1 cellular context compared by ENCODE assay signal in the genomic region with DNA sequence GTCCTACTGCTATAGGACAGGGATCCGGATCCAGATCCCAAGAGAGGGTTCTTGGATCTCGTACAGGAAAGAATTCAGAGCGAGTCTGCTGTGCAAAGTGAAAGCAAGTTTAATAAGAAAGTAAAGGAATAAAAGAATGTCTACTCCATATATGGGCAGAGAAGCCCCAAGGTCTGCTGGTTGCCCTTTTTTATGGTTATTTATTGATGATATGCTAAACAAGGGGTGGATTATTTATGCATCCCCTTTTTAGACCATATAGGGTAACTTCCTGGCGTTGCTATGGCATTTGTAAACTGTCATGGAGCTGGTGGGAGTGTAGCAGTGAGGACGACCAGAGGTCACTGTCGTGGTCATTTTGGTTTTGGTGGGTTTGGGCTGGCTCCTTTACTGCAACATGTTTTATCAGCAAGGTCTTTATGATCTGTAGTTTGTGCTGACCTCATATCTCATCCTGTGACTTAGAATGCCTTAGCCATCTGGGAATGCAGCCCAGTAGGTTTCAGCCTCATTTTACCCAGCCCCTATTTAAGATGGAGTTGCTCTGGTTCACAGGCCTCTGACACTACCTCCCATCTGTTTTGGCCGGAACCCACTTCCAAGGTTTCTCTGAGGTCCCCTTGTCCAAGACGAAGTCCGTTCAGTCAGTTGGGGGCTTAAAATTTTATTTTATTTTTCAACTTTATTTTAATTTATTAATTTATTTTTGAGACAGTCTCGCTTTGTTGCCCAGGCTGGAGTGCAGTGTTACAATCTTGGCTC.
TF ChIP-seq lines count a peak whose summit lies in the region.
"Not testable (repeated sequence)": the region's sequence is repeated elsewhere in the genome, so short reads cannot be mapped to it uniquely, and the experiment has no call there.

No MANE protein-coding gene starts in this region.

TF ChIP-seq in K562, 482 proteins besides CTCF, POLR2A, EP300 and RAD21 (continues in another document):
- TF ChIP-seq, protein P1, sequence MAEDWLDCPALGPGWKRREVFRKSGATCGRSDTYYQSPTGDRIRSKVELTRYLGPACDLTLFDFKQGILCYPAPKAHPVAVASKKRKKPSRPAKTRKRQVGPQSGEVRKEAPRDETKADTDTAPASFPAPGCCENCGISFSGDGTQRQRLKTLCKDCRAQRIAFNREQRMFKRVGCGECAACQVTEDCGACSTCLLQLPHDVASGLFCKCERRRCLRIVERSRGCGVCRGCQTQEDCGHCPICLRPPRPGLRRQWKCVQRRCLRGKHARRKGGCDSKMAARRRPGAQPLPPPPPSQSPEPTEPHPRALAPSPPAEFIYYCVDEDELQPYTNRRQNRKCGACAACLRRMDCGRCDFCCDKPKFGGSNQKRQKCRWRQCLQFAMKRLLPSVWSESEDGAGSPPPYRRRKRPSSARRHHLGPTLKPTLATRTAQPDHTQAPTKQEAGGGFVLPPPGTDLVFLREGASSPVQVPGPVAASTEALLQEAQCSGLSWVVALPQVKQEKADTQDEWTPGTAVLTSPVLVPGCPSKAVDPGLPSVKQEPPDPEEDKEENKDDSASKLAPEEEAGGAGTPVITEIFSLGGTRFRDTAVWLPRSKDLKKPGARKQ (CRISPR knock-in tag; IDR thresholded peaks at IDR 0.05), result peak; percentile 74; the same call in 1 of the 2 replicates
- TF ChIP-seq SMAD4 (CRISPR knock-in tag; conservative IDR thresholded peaks at IDR 0.05), result peak; percentile 98
- peak; percentile 79; the same call in 1 of the 2 replicates for TF ChIP-seq ZNF57 (CRISPR knock-in tag; IDR thresholded peaks at IDR 0.05)
- not testable (repeated sequence) for TF ChIP-seq JUND (IDR thresholded peaks at IDR 0.05; ENCODE audit: borderline replicate concordance, low read depth, low read length); MYC (IDR thresholded peaks at IDR 0.05; ENCODE audit: low read depth, low read length); PBX2 (CRISPR knock-in tag; IDR thresholded peaks at IDR 0.05; ENCODE audit: low read depth)
- peak; percentile 41; the same call in 2 of the 3 replicates for TF ChIP-seq JUND (tag; IDR thresholded peaks at IDR 0.05; ENCODE audit: borderline replicate concordance, low read depth, low read length)
- TF ChIP-seq RNF219 (CRISPR knock-in tag; IDR thresholded peaks at IDR 0.05), result peak; percentile 69; the same call in 1 of the 2 replicates
- TF ChIP-seq HINFP (tag; conservative IDR thresholded peaks at IDR 0.05; ENCODE audit: low read depth), result peak; percentile 89
- peak; percentile 61 for TF ChIP-seq NFIX (CRISPR knock-in tag; IDR thresholded peaks at IDR 0.05; ENCODE audit: low read depth)
- peak; percentile 95 for TF ChIP-seq MYC (CRISPR knock-in tag; IDR thresholded peaks at IDR 0.05; ENCODE audit: borderline replicate concordance, low read depth)
- TF ChIP-seq ELF2 (CRISPR knock-in tag; IDR thresholded peaks at IDR 0.05), result peak; percentile 74; the same call in 1 of the 2 replicates
- TF ChIP-seq, protein P2, sequence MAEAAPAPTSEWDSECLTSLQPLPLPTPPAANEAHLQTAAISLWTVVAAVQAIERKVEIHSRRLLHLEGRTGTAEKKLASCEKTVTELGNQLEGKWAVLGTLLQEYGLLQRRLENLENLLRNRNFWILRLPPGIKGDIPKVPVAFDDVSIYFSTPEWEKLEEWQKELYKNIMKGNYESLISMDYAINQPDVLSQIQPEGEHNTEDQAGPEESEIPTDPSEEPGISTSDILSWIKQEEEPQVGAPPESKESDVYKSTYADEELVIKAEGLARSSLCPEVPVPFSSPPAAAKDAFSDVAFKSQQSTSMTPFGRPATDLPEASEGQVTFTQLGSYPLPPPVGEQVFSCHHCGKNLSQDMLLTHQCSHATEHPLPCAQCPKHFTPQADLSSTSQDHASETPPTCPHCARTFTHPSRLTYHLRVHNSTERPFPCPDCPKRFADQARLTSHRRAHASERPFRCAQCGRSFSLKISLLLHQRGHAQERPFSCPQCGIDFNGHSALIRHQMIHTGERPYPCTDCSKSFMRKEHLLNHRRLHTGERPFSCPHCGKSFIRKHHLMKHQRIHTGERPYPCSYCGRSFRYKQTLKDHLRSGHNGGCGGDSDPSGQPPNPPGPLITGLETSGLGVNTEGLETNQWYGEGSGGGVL (CRISPR knock-in tag; IDR thresholded peaks at IDR 0.05), result peak; percentile 89
- TF ChIP-seq TAF7 (tag; IDR thresholded peaks at IDR 0.05), result peak; percentile 87
- TF ChIP-seq CXXC5 (CRISPR knock-in tag; IDR thresholded peaks at IDR 0.05), result peak; percentile 96
- TF ChIP-seq ZNF79 (CRISPR knock-in tag; IDR thresholded peaks at IDR 0.05; ENCODE audit: low read depth), result peak; percentile 94
- peak; percentile 83 for TF ChIP-seq ILK (tag; IDR thresholded peaks at IDR 0.05; ENCODE audit: borderline replicate concordance, low read depth)
- peak; percentile 97 for TF ChIP-seq MECOM (CRISPR knock-in tag; IDR thresholded peaks at IDR 0.05)
- peak; percentile 92 for TF ChIP-seq ZBTB26 (CRISPR knock-in tag; IDR thresholded peaks at IDR 0.05)
- TF ChIP-seq, protein P3, sequence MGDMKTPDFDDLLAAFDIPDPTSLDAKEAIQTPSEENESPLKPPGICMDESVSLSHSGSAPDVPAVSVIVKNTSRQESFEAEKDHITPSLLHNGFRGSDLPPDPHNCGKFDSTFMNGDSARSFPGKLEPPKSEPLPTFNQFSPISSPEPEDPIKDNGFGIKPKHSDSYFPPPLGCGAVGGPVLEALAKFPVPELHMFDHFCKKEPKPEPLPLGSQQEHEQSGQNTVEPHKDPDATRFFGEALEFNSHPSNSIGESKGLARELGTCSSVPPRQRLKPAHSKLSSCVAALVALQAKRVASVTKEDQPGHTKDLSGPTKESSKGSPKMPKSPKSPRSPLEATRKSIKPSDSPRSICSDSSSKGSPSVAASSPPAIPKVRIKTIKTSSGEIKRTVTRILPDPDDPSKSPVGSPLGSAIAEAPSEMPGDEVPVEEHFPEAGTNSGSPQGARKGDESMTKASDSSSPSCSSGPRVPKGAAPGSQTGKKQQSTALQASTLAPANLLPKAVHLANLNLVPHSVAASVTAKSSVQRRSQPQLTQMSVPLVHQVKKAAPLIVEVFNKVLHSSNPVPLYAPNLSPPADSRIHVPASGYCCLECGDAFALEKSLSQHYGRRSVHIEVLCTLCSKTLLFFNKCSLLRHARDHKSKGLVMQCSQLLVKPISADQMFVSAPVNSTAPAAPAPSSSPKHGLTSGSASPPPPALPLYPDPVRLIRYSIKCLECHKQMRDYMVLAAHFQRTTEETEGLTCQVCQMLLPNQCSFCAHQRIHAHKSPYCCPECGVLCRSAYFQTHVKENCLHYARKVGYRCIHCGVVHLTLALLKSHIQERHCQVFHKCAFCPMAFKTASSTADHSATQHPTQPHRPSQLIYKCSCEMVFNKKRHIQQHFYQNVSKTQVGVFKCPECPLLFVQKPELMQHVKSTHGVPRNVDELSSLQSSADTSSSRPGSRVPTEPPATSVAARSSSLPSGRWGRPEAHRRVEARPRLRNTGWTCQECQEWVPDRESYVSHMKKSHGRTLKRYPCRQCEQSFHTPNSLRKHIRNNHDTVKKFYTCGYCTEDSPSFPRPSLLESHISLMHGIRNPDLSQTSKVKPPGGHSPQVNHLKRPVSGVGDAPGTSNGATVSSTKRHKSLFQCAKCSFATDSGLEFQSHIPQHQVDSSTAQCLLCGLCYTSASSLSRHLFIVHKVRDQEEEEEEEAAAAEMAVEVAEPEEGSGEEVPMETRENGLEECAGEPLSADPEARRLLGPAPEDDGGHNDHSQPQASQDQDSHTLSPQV (IDR thresholded peaks at IDR 0.05), result peak; percentile 100
- TF ChIP-seq GATAD2A (IDR thresholded peaks at IDR 0.05), result peak; percentile 56; the same call in 1 of the 2 replicates
- 0 out of 2 replicates have a peak, but pooled peaks have one; percentile 39 for TF ChIP-seq ZNF764 (CRISPR knock-in tag; IDR thresholded peaks at IDR 0.05; ENCODE audit: low read depth)
- peak; percentile 59 for TF ChIP-seq GABPA (tag; conservative IDR thresholded peaks at IDR 0.05; ENCODE audit: low read depth)
- TF ChIP-seq ELF4 (CRISPR knock-in tag; IDR thresholded peaks at IDR 0.05), result peak; percentile 87; the same call in 1 of the 2 replicates
- TF ChIP-seq ZBTB17 (CRISPR knock-in tag; IDR thresholded peaks at IDR 0.05), result peak; percentile 91
- peak; percentile 75; the same call in 1 of the 2 replicates for TF ChIP-seq RHOXF2B (CRISPR knock-in tag; conservative IDR thresholded peaks at IDR 0.05)
- peak; percentile 97 for TF ChIP-seq KLF6 (CRISPR knock-in tag; IDR thresholded peaks at IDR 0.05; ENCODE audit: borderline replicate concordance)
- peak; percentile 97 for TF ChIP-seq NR4A1 (CRISPR knock-in tag; IDR thresholded peaks at IDR 0.05)
- TF ChIP-seq NR4A1 (tag; IDR thresholded peaks at IDR 0.05), result peak; percentile 97
- TF ChIP-seq PBX2 (tag; conservative IDR thresholded peaks at IDR 0.05; ENCODE audit: low read depth), result peak; percentile 77
- peak; percentile 92 for TF ChIP-seq ZNF239 (CRISPR knock-in tag; IDR thresholded peaks at IDR 0.05)
- TF ChIP-seq IFI16 (CRISPR knock-in tag; IDR thresholded peaks at IDR 0.05), result peak; percentile 92
- peak; percentile 94; the same call in 1 of the 2 replicates for TF ChIP-seq ZNF133 (CRISPR knock-in tag; IDR thresholded peaks at IDR 0.05)
- peak; percentile 88; the same call in 1 of the 2 replicates for TF ChIP-seq RFX7 (CRISPR knock-in tag; IDR thresholded peaks at IDR 0.05)
- TF ChIP-seq ZNF696 (CRISPR knock-in tag; conservative IDR thresholded peaks at IDR 0.05), result peak; percentile 80
- TF ChIP-seq, protein P4, sequence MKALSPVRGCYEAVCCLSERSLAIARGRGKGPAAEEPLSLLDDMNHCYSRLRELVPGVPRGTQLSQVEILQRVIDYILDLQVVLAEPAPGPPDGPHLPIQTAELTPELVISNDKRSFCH (CRISPR knock-in tag; IDR thresholded peaks at IDR 0.05), result peak; percentile 94
- TF ChIP-seq, protein P4 (tag; IDR thresholded peaks at IDR 0.05), result peak; percentile 89
- TF ChIP-seq, protein P5, sequence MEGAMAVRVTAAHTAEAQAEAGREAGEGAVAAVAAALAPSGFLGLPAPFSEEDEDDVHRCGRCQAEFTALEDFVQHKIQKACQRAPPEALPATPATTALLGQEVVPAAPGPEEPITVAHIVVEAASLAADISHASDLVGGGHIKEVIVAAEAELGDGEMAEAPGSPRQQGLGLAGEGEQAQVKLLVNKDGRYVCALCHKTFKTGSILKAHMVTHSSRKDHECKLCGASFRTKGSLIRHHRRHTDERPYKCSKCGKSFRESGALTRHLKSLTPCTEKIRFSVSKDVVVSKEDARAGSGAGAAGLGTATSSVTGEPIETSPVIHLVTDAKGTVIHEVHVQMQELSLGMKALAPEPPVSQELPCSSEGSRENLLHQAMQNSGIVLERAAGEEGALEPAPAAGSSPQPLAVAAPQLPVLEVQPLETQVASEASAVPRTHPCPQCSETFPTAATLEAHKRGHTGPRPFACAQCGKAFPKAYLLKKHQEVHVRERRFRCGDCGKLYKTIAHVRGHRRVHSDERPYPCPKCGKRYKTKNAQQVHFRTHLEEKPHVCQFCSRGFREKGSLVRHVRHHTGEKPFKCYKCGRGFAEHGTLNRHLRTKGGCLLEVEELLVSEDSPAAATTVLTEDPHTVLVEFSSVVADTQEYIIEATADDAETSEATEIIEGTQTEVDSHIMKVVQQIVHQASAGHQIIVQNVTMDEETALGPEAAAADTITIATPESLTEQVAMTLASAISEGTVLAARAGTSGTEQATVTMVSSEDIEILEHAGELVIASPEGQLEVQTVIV (CRISPR knock-in tag; IDR thresholded peaks at IDR 0.05; ENCODE audit: borderline replicate concordance), result peak; percentile 71
